ENCODE assay signal across 1 cellular context in genomic region chr17:18933102-18934058, GRCh38.
TF ChIP-seq lines count a peak whose summit lies in the region.

No MANE protein-coding gene starts in this region.

TF ChIP-seq in GM12878, 131 proteins besides CTCF, POLR2A, EP300 and RAD21:
- no peak for TF ChIP-seq NR2F1 (conservative IDR thresholded peaks at IDR 0.05)
- no peak for TF ChIP-seq HDGF (IDR thresholded peaks at IDR 0.05)
- TF ChIP-seq NBN (IDR thresholded peaks at IDR 0.05): 0 out of 2 replicates have a peak, but pooled peaks have one; percentile 31
- TF ChIP-seq IRF5 (IDR thresholded peaks at IDR 0.05; ENCODE audit: borderline replicate concordance): no peak
- 0 out of 4 replicates have a peak, but pooled peaks of 1 of the 2 experiments have one; percentile 19 for TF ChIP-seq ETV6 (conservative IDR thresholded peaks at IDR 0.05 in 1 of 2, IDR thresholded peaks at IDR 0.05 in 1 of 2; ENCODE audit: borderline replicate concordance in 1 of 2, low read depth in 1 of 2)
- TF ChIP-seq BCL3 (IDR thresholded peaks at IDR 0.05; ENCODE audit: borderline replicate concordance, insufficient read depth, low read depth, low read length, poor library complexity, severe bottlenecking): peak; percentile 43
- TF ChIP-seq SPI1 (IDR thresholded peaks at IDR 0.05; ENCODE audit: borderline replicate concordance, insufficient read depth, low read depth, low read length): peak; percentile 59; the same call in 1 of the 2 replicates
- TF ChIP-seq CEBPZ (IDR thresholded peaks at IDR 0.05; ENCODE audit: low read depth, low read length): no peak
- TF ChIP-seq ZNF687 (IDR thresholded peaks at IDR 0.05): no peak
- no peak for TF ChIP-seq KAT2A (conservative IDR thresholded peaks at IDR 0.05; ENCODE audit: control insufficient read depth, low read depth, low read length)
- no peak for TF ChIP-seq SIX5 (IDR thresholded peaks at IDR 0.05; ENCODE audit: low read depth, low read length, severe bottlenecking)
- TF ChIP-seq SIN3A (IDR thresholded peaks at IDR 0.05; ENCODE audit: low read depth, low read length): no peak
- TF ChIP-seq MLLT1 (IDR thresholded peaks at IDR 0.05): no peak
- 0 out of 2 replicates have a peak, but pooled peaks have one; percentile 33 for TF ChIP-seq MTA3 (IDR thresholded peaks at IDR 0.05; ENCODE audit: borderline replicate concordance, low read length)
- TF ChIP-seq POLR2AphosphoS5 (IDR thresholded peaks at IDR 0.05; ENCODE audit: low read length): no peak
- TF ChIP-seq CREM (IDR thresholded peaks at IDR 0.05; ENCODE audit: low read depth): peak; percentile 66
- TF ChIP-seq CREB1 (IDR thresholded peaks at IDR 0.05; ENCODE audit: low read depth): peak; percentile 64; the same call in 1 of the 2 replicates
- peak; percentile 90 for TF ChIP-seq ATF7 (IDR thresholded peaks at IDR 0.05; ENCODE audit: low read depth)
- TF ChIP-seq ZBTB11 (CRISPR knock-in tag; IDR thresholded peaks at IDR 0.05): no peak
- TF ChIP-seq FOXM1 (IDR thresholded peaks at IDR 0.05; ENCODE audit: low read depth, low read length): no peak
